Comparison of ENCODE assay signal across 24 cellular contexts in genomic region chr3:152438181-152438580, GRCh38.
A peak's percentile ranks its signal among the peaks of the same experiment; 100 is the strongest.
DNase-seq lines count a peak whose midpoint lies in the region; ATAC-seq and TF ChIP-seq lines count a peak whose summit lies in the region.
"Had no signal": no experiment of that assay in that cellular context is flagged by ENCODE, and none has a peak within 500 bp of the region (broad histone marks: within the 10 kb centered on the region; RNA-seq: fewer than 3 reads in every experiment).

No MANE protein-coding gene starts in this region.

- TF ChIP-seq CTCF in left ventricle myocardium inferior (IDR thresholded peaks at IDR 0.05; ENCODE audit: borderline replicate concordance): no peak
- TF ChIP-seq CTCF in vagina (IDR thresholded peaks at IDR 0.05): no peak

- H3K27ac ChIP-seq in left ventricle myocardium inferior (replicated peaks) (peak overlapping the region; percentile 49), vagina (peak overlapping the region; percentile 41)
- H3K27ac ChIP-seq: hepatocyte, pancreas, WERI-Rb-1 had no signal

- ATAC-seq in T-cell (replicated peaks in 1 of 4): no peak
- ATAC-seq in memory B cell (ENCODE audit: low read depth): no peak
- ATAC-seq: body of pancreas; esophagus mucosa; left lobe of liver; pancreas; right cardiac atrium; stimulated activated naive B cell treated with anti-CD40 and anti-IgM and Interleukin-4, amounts not matched to agents 10 μg/mL and 1 μg/mL and 100 μg/mL, for 72 hours had no signal

- H3K9me3 ChIP-seq in left ventricle myocardium inferior (replicated peaks) (peaks cover 19% of the 10 kb centered on the region), vagina (peaks cover 7% of the 10 kb centered on the region)
- H3K9me3 ChIP-seq: body of pancreas, pancreas, thyroid gland had no signal

- POLR2A ChIA-PET in T-cell (lab: Charles Lee): interaction anchor here (0.6 to 1.1 kb wide), 2 partner anchors 39 to 86 kb away, joined by 3 to 5 read pairs; no protein-coding TSS in a partner anchor

- H3K4me1 Mint-ChIP-seq in T-cell (peaks cover 77 to 85% (median 83%) of the 10 kb centered on the region in 3 donors), memory B cell (peaks cover 36% of the 10 kb centered on the region)

- H3K4me3 ChIP-seq in left ventricle myocardium inferior (no peak overlapping the region), vagina (no peak overlapping the region)
- H3K4me3 ChIP-seq: body of pancreas, hepatocyte, pancreas, thyroid gland had no signal

- H3K4me1 ChIP-seq in left ventricle myocardium inferior (peaks cover 63% of the 10 kb centered on the region), vagina (peaks cover 42% of the 10 kb centered on the region)

- DNase-seq in left ventricle myocardium inferior (no peak), cardiac septum (ENCODE audit: low spot score) (no peak), T-cell (no peak), memory B cell (ENCODE audit: low spot score in 2 of 2) (no peak), vagina (ENCODE audit: extremely low spot score in 2 of 2) (no peak), NCI-H2227 treated with DMSO at 0.1 percent for 48 hours (lab: John Stamatoyannopoulos, UW) (no peak), NCI-H2171 treated with DMSO at 0.1 percent for 48 hours (lab: John Stamatoyannopoulos, UW) (no peak)
- DNase-seq: body of pancreas; effector CD8-positive, alpha-beta T cell; IMR-90; naive B cell; NCI-H1092 treated with DMSO at 0.1 percent for 48 hours; NCI-H187 treated with DMSO at 0.1 percent for 48 hours; pancreas; right cardiac atrium; stimulated activated CD4-positive, alpha-beta T cell treated with anti-CD3 and anti-CD28 coated beads, Interleukin-4, amount 100 ng/mL, for 1 hour; stimulated activated naive B cell treated with anti-CD40 and anti-IgM and Interleukin-4, amounts not matched to agents 10 μg/mL and 1 μg/mL and 100 μg/mL, for 72 hours; T-helper 9 cell; thyroid gland; WERI-Rb-1 had no signal

- H3K27me3 ChIP-seq in left ventricle myocardium inferior (ENCODE audit: low read depth) (no peaks in the 10 kb centered on the region), vagina (no peaks in the 10 kb centered on the region)
- H3K27me3 ChIP-seq: body of pancreas, hepatocyte, pancreas, thyroid gland had no signal

- TF ChIP-seq POLR2A in vagina (IDR thresholded peaks at IDR 0.05): no peak

- CTCF ChIA-PET in T-cell (lab: Charles Lee): interaction anchor here in 1 of 2 donors (0.7 kb wide), 1 partner anchor 39 kb away, joined by 5 read pairs; no protein-coding TSS in a partner anchor

- peaks cover 14% of the 10 kb centered on the region for H3K36me3 ChIP-seq in left ventricle myocardium inferior
- H3K36me3 ChIP-seq in vagina: peaks cover 0 to 6% of the 10 kb centered on the region in 2 donors
- H3K36me3 ChIP-seq: thyroid gland, WERI-Rb-1 had no signal

- intact Hi-C loops in left ventricle myocardium inferior (cut with micrococcal nuclease): loop anchor here (10.0 kb wide), 1 partner anchor 163 kb away; no protein-coding TSS in a partner anchor
- intact Hi-C loops in cardiac septum (cut with DNase I): loop anchor here (5.0 kb wide), 1 partner anchor 36 kb away; no protein-coding TSS in a partner anchor
- intact Hi-C loops in vagina (cut with DNase I): no loop called here

- H3K36me3 Mint-ChIP-seq in T-cell (peaks cover 49% of the 10 kb centered on the region), memory B cell (peaks cover 31% of the 10 kb centered on the region)

- H3K9me3 Mint-ChIP-seq in T-cell (peaks cover 0 to 12% (median 0%) of the 10 kb centered on the region in 3 donors), memory B cell (peaks cover 7% of the 10 kb centered on the region)

- H3K4me3 Mint-ChIP-seq in T-cell (peak overlapping the region in 1 of 3 donors; percentile 19), memory B cell (no peak overlapping the region)
- H3K4me3 Mint-ChIP-seq: activated T-helper 1 cell treated with anti-CD3 and anti-CD28 coated beads, Interleukin-12 subunit alpha, Interleukin-12 subunit beta, Interleukin-2, Interleukin-4 antibody, amounts not matched to agents 30 ng/mL and 10 ng/mL and 1 ng/mL, durations not matched to agents 14 hours and 24 hours and 36 hours; naive B cell; stimulated activated naive B cell treated with anti-CD40 and anti-IgM and Interleukin-4, amounts not matched to agents 10 μg/mL and 1 μg/mL and 100 μg/mL, for 72 hours had no signal

- H3K27me3 Mint-ChIP-seq in T-cell (no peaks in the 10 kb centered on the region), memory B cell (no peaks in the 10 kb centered on the region)
- H3K27me3 Mint-ChIP-seq: naive B cell; stimulated activated naive B cell treated with anti-CD40 and anti-IgM and Interleukin-4, amounts not matched to agents 10 μg/mL and 1 μg/mL and 100 μg/mL, for 72 hours had no signal

- H3K27ac Mint-ChIP-seq in T-cell (peak overlapping the region; percentile 31 to 74), memory B cell (peak overlapping the region; percentile 50)
- H3K27ac Mint-ChIP-seq: activated T-helper 1 cell treated with anti-CD3 and anti-CD28 coated beads, Interleukin-12 subunit alpha, Interleukin-12 subunit beta, Interleukin-2, Interleukin-4 antibody, amounts not matched to agents 30 ng/mL and 10 ng/mL and 1 ng/mL, durations not matched to agents 14 hours and 24 hours and 36 hours had no signal
